Comparison of ENCODE assay signal across 15 cellular contexts in genomic region chr10:69913586-69913985, GRCh38.
DNase-seq lines count a peak whose midpoint lies in the region; ATAC-seq, FAIRE-seq and TF ChIP-seq lines count a peak whose summit lies in the region.
"Had no signal": no experiment of that assay in that cellular context is flagged by ENCODE, and none has a peak within 500 bp of the region (broad histone marks: within the 10 kb centered on the region; RNA-seq: fewer than 3 reads in every experiment).

No MANE protein-coding gene starts in this region.

- no peak overlapping the region for H2AFZ ChIP-seq in K562 (ENCODE audit: low read depth, low read length)

- no peak overlapping the region for H3K23ac ChIP-seq in mesendoderm (ENCODE audit: low read length)

- intact Hi-C loops in K562 (cut with micrococcal nuclease) = loop anchor here (10.0 kb wide), 2 partner anchors 219 to 389 kb away; no protein-coding TSS in a partner anchor
- intact Hi-C loops in tibial artery (cut with DNase I; ENCODE audit: low total_unique reads) = loop anchor here (5.0 kb wide), 1 partner anchor 126 kb away; no protein-coding TSS in a partner anchor
- intact Hi-C loops in right cardiac atrium (cut with DNase I) = loop anchor here (5.0 to 10.0 kb wide), 4 partner anchors 109 to 269 kb away; partner anchors contain the start of gene COL13A1 (in 3 of the 4)

- no peak for TF ChIP-seq EP300 in K562 (IDR thresholded peaks at IDR 0.05; ENCODE audit: low read length)

- peak; percentile 33; the same call in 2 of the 3 replicates for ATAC-seq in K562
- ATAC-seq in right cardiac atrium = no peak

- peak overlapping the region; percentile 17 for H3K56ac ChIP-seq in mesendoderm (ENCODE audit: low read length)

- no peak for FAIRE-seq in K562 (lab: Jason Lieb, UNC)
- FAIRE-seq: A204.1, GM19239 had no signal

- peak; percentile 62 for DNase-seq in H7
- DNase-seq in K562 (ENCODE audit: extremely low read depth in 1 of 4, low spot score in 3 of 4) = peak; percentile 30 to 40 (median 34)
- DNase-seq in mesendoderm = no peak
- no peak for DNase-seq in tibial artery
- no peak for DNase-seq in occipital lobe (lab: John Stamatoyannopoulos, UW)
- DNase-seq in NCI-H345 treated with DMSO at 0.1 percent for 48 hours (lab: John Stamatoyannopoulos, UW; ENCODE audit: unreplicated experiment) = no peak
- no peak for DNase-seq in right cardiac atrium
- DNase-seq: BE2C; Caco-2; CD8-positive, alpha-beta memory T cell; DND-41; GDM1; IMR-90 had no signal

- H3K4me1 ChIP-seq in K562 (replicated peaks in 1 of 2; ENCODE audit: control insufficient read depth in 2 of 2, insufficient read depth in 2 of 2, low read length in 2 of 2) (0 out of 5 replicates have a peak, but pooled peaks cover 0 to 3% of the 10 kb centered on the region in 2 experiments), mesendoderm (ENCODE audit: control insufficient read depth, low read depth, low read length) (peaks cover 10% of the 10 kb centered on the region), tibial artery (peaks cover 0 to 60% (median 47%) of the 10 kb centered on the region in 4 donors), right cardiac atrium (ENCODE audit: control insufficient read depth, insufficient read depth, low read length) (peaks cover 19% of the 10 kb centered on the region)
- H3K4me1 ChIP-seq: Caco-2 had no signal

- H4K20me1 ChIP-seq in K562 (replicated peaks; ENCODE audit: control insufficient read depth, insufficient read depth, low read length) = peaks cover 21% of the 10 kb centered on the region

- H4K5ac ChIP-seq in mesendoderm (ENCODE audit: low read length) = no peak overlapping the region

- no peak for TF ChIP-seq RAD21 in K562 (CRISPR knock-in tag; conservative IDR thresholded peaks at IDR 0.05 in 1 of 2, IDR thresholded peaks at IDR 0.05 in 1 of 2)

- H3K4me2 ChIP-seq in K562 (ENCODE audit: insufficient read depth, low read length) (no peak overlapping the region), mesendoderm (ENCODE audit: low read length) (no peak overlapping the region)

- H2BK15ac ChIP-seq in mesendoderm (replicated peaks; ENCODE audit: low read depth) = no peak overlapping the region

- 4% methylated on average over 8 of the region's 11 CpGs for WGBS in K562 (ENCODE audit: insufficient coverage, low coverage, missing lambda C conversion rate)
- no CpG with 5 or more reads among the region's 11 CpGs for WGBS in mesendoderm (ENCODE audit: extremely low coverage, insufficient coverage, low lambda C conversion rate)
- WGBS in right cardiac atrium = 80% methylated on average over 11 of the region's 11 CpGs

- H3K9ac ChIP-seq in K562 (ENCODE audit: insufficient read depth in 1 of 2, low read depth in 2 of 2, low read length in 2 of 2) = no peak overlapping the region
- no peak overlapping the region for H3K9ac ChIP-seq in mesendoderm (ENCODE audit: low read length)

- in situ Hi-C loops in K562 (cut with MboI) = no loop called here

- no TSS peak for BruUV-seq in K562 (replicated peaks; lab: Mats Ljungman, UMichigan)

- TF ChIP-seq CTCF in K562 (IDR thresholded peaks at IDR 0.05 in 2 of 3, conservative IDR thresholded peaks at IDR 0.05 in 1 of 3; ENCODE audit: insufficient read depth in 2 of 3, low read depth in 1 of 3, low read length in 3 of 3) = no peak
- no peak for TF ChIP-seq CTCF in tibial artery (IDR thresholded peaks at IDR 0.05)

- H2BK120ac ChIP-seq in mesendoderm (ENCODE audit: low read depth, low read length) = no peak overlapping the region

- no peaks in the 10 kb centered on the region for H3K9me3 ChIP-seq in K562 (replicated peaks; ENCODE audit: control insufficient read depth, insufficient read depth, low read depth, low read length)
- H3K9me3 ChIP-seq in tibial artery = no peaks in the 10 kb centered on the region
- no peaks in the 10 kb centered on the region for H3K9me3 ChIP-seq in right cardiac atrium (ENCODE audit: control insufficient read depth, low read length)
- H3K9me3 ChIP-seq: BE2C, Caco-2 had no signal

- H3K79me2 ChIP-seq in K562 (ENCODE audit: control insufficient read depth, insufficient read depth, low read length) (no peaks in the 10 kb centered on the region), mesendoderm (ENCODE audit: control insufficient read depth, insufficient read depth, low read length) (no peaks in the 10 kb centered on the region)

- peak overlapping the region; percentile 22 for H3K18ac ChIP-seq in mesendoderm (ENCODE audit: low read length)

- H2BK5ac ChIP-seq in mesendoderm (ENCODE audit: low read length) = no peak overlapping the region

- H3K36me3 ChIP-seq in H7 (replicated peaks; ENCODE audit: control insufficient read depth, insufficient read depth, low read length) (no peaks in the 10 kb centered on the region), K562 (ENCODE audit: control insufficient read depth, insufficient read depth, low read length) (no peaks in the 10 kb centered on the region), mesendoderm (ENCODE audit: control insufficient read depth, insufficient read depth, low read length) (no peaks in the 10 kb centered on the region), tibial artery (no peaks in the 10 kb centered on the region)
- H3K36me3 ChIP-seq: BE2C had no signal

- no peaks in the 10 kb centered on the region for H3K79me1 ChIP-seq in mesendoderm (ENCODE audit: low read length)

- no peak overlapping the region for H2AK5ac ChIP-seq in mesendoderm (ENCODE audit: low read length)

- H3K9me1 ChIP-seq in K562 (ENCODE audit: control insufficient read depth, insufficient read depth, low read length) = no peaks in the 10 kb centered on the region

- H3K27me3 ChIP-seq in H7 (ENCODE audit: control insufficient read depth, insufficient read depth, low read length) (no peaks in the 10 kb centered on the region), K562 (ENCODE audit: control insufficient read depth in 2 of 2, insufficient read depth in 2 of 2, low read length in 2 of 2) (peaks cover 5 to 46% of the 10 kb centered on the region in 2 experiments; a peak in 3 of 5 replicates), mesendoderm (ENCODE audit: insufficient read depth, low read length, poor library complexity) (no peaks in the 10 kb centered on the region), tibial artery (no peaks in the 10 kb centered on the region), right cardiac atrium (ENCODE audit: control insufficient read depth, insufficient read depth) (no peaks in the 10 kb centered on the region)
- H3K27me3 ChIP-seq: BE2C had no signal

- TF ChIP-seq POLR2A in K562 (conservative IDR thresholded peaks at IDR 0.05) = no peak

- POLR2A ChIA-PET in K562 (lab: Yijun Ruan, JAX) = no interaction called here

- H3K4me3 ChIP-seq in H7 (ENCODE audit: insufficient read depth, low read depth, low read length) (no peak overlapping the region), K562 (no peak overlapping the region), mesendoderm (ENCODE audit: low read length) (no peak overlapping the region), tibial artery (no peak overlapping the region), right cardiac atrium (ENCODE audit: low read length) (no peak overlapping the region)

- H4K8ac ChIP-seq in mesendoderm (ENCODE audit: low read depth, low read length) = no peak overlapping the region

- CTCF ChIA-PET in K562 (lab: Yijun Ruan, JAX; ENCODE audit: low intra/inter-chr PET ratio) = interaction anchor here (0.9 to 1.2 kb wide), 2 partner anchors 125 to 170 kb away, joined by 3 read pairs; no protein-coding TSS in a partner anchor

- peak overlapping the region; percentile 20 for H3K4ac ChIP-seq in mesendoderm (ENCODE audit: low read depth, low read length)

- H3K27ac ChIP-seq in K562 (ENCODE audit: extremely low read depth, low read depth, low read length) (no peak overlapping the region), mesendoderm (ENCODE audit: low read depth, low read length) (no peak overlapping the region), tibial artery (peak overlapping the region; percentile 35 to 42), right cardiac atrium (ENCODE audit: low read length) (no peak overlapping the region)

TF ChIP-seq in K562, 482 proteins besides CTCF, POLR2A, EP300 and RAD21 (continues in another document):
- TF ChIP-seq KDM2B (CRISPR knock-in tag; IDR thresholded peaks at IDR 0.05) (no peak), MECOM (CRISPR knock-in tag; IDR thresholded peaks at IDR 0.05) (no peak), NCOA2 (IDR thresholded peaks at IDR 0.05; ENCODE audit: partially characterized antibody in 2 of 2) (no peak)

Comparison
In these comparisons a context has a peak if more than half of its experiments do, and no peak if none do; other contexts are left out.
1. DNase-seq: peak in H7 (single experiment) and K562 (4 of 4); none in mesendoderm (single experiment), tibial artery (0 of 2), occipital lobe (single experiment), NCI-H345 treated with DMSO at 0.1 percent for 48 hours (single experiment) and right cardiac atrium (0 of 3).
2. H3K27ac ChIP-seq: peak in tibial artery (2 of 2); none in K562 (single experiment), mesendoderm (single experiment) and right cardiac atrium (single experiment).